In genomic region chr1:165634154-165634921, GRCh38 we compare ENCODE assay signal across 15 cellular contexts. TPM values are rescaled to one million over a fixed set of nuclear protein-coding genes. Genes with fewer than 3 reads are reported as not detected.
DNase-seq lines count a peak whose midpoint lies in the region; ATAC-seq and TF ChIP-seq lines count a peak whose summit lies in the region.
"Had no signal": no experiment of that assay in that cellular context is flagged by ENCODE, and none has a peak within 500 bp of the region (broad histone marks: within the 10 kb centered on the region; RNA-seq: fewer than 3 reads in every experiment).

No MANE protein-coding gene starts in this region.

- H3K9me3 ChIP-seq in HEK293 (ENCODE audit: control insufficient read depth, insufficient read depth, low read depth, low read length) (no peaks in the 10 kb centered on the region), colonic mucosa (no peaks in the 10 kb centered on the region)
- H3K9me3 ChIP-seq: esophagus muscularis mucosa, lower lobe of right lung, MG63 had no signal

- H3K36me3 Mint-ChIP-seq in osteocyte (ENCODE audit: unreplicated experiment), result peaks cover 10% of the 10 kb centered on the region
- peaks cover 9% of the 10 kb centered on the region for H3K36me3 Mint-ChIP-seq in activated CD4-positive, alpha-beta T cell treated with anti-CD3 and anti-CD28 coated beads for 36 hours (ENCODE audit: low read depth)

- CTCF ChIA-PET in HEK293 (lab: Yijun Ruan, JAX), result interaction anchor here (1.1 kb wide), 1 partner anchor 280 kb away, joined by 3 read pairs; no protein-coding TSS in a partner anchor
- CTCF ChIA-PET in activated CD4-positive, alpha-beta T cell treated with anti-CD3 and anti-CD28 coated beads for 36 hours (lab: Charles Lee), result no interaction called here

- H3K27me3 ChIP-seq in ACC112 (ENCODE audit: insufficient read depth, low read length) (no peaks in the 10 kb centered on the region), colonic mucosa (no peaks in the 10 kb centered on the region)
- H3K27me3 ChIP-seq: esophagus muscularis mucosa, MG63 had no signal

- intact Hi-C loops in colonic mucosa (cut with DNase I), result loop anchor here (10.0 kb wide), 1 partner anchor 130 kb away; the partner anchor contains the start of gene TMCO1
- intact Hi-C loops in activated CD4-positive, alpha-beta T cell treated with anti-CD3 and anti-CD28 coated beads for 36 hours (cut with DNase I, micrococcal nuclease), result loop anchor here (5.0 to 10.0 kb wide), 6 partner anchors 133 to 1880 kb away; partner anchors contain the start of genes CD247 (in 1 of the 2), POGK (in 1 of the 2), POU2F1 (in 1 of the 2) and TADA1 (in 1 of the 2)

- peaks cover 51% of the 10 kb centered on the region for H3K4me1 ChIP-seq in ACC112 (ENCODE audit: control insufficient read depth, insufficient read depth, low read length, unreplicated experiment)
- peaks cover 5% of the 10 kb centered on the region for H3K4me1 ChIP-seq in HEK293 (ENCODE audit: control insufficient read depth, insufficient read depth, low read length)
- H3K4me1 ChIP-seq in colonic mucosa, result peaks cover 8% of the 10 kb centered on the region

- no peak overlapping the region for H3K4me3 Mint-ChIP-seq in osteocyte (ENCODE audit: unreplicated experiment)
- no peak overlapping the region for H3K4me3 Mint-ChIP-seq in activated CD4-positive, alpha-beta T cell treated with anti-CD3 and anti-CD28 coated beads for 36 hours
- H3K4me3 Mint-ChIP-seq: dendritic cell treated with granulocyte-macrophage colony-stimulating factor and Interleukin-4, amounts not matched to agents 40 ng/mL and 50 ng/mL, for 4 days had no signal

- peaks cover 5% of the 10 kb centered on the region for H3K27me3 Mint-ChIP-seq in osteocyte (ENCODE audit: unreplicated experiment)
- H3K27me3 Mint-ChIP-seq in activated CD4-positive, alpha-beta T cell treated with anti-CD3 and anti-CD28 coated beads for 36 hours, result no peaks in the 10 kb centered on the region
- H3K27me3 Mint-ChIP-seq: dendritic cell treated with granulocyte-macrophage colony-stimulating factor and Interleukin-4, amounts not matched to agents 40 ng/mL and 50 ng/mL, for 4 days had no signal

- no peaks in the 10 kb centered on the region for H3K9me3 Mint-ChIP-seq in osteocyte (ENCODE audit: unreplicated experiment)
- no peaks in the 10 kb centered on the region for H3K9me3 Mint-ChIP-seq in activated CD4-positive, alpha-beta T cell treated with anti-CD3 and anti-CD28 coated beads for 36 hours (ENCODE audit: low read depth)
- H3K9me3 Mint-ChIP-seq: dendritic cell treated with granulocyte-macrophage colony-stimulating factor and Interleukin-4, amounts not matched to agents 40 ng/mL and 50 ng/mL, for 4 days had no signal

- H3K27ac ChIP-seq in ACC112 (ENCODE audit: low read depth, low read length) (no peak overlapping the region), HEK293 (ENCODE audit: extremely low read depth, low read depth, low read length) (no peak overlapping the region), colonic mucosa (peak overlapping the region; percentile 12)
- H3K27ac ChIP-seq: lower lobe of right lung had no signal

- peak overlapping the region in 1 of 2 donors; percentile 48 for H3K9ac ChIP-seq in colonic mucosa (ENCODE audit: low read depth in 2 of 2, low read length in 2 of 2)

- H3K36me3 ChIP-seq in ACC112 (ENCODE audit: insufficient read depth, low read length) (no peaks in the 10 kb centered on the region), HEK293 (ENCODE audit: control insufficient read depth in 2 of 2, insufficient read depth in 1 of 2, low read length in 2 of 2) (peaks cover 0 to 8% of the 10 kb centered on the region in 2 experiments; a peak in 2 of 3 replicates), colonic mucosa (no peaks in the 10 kb centered on the region)
- H3K36me3 ChIP-seq: MG63 had no signal

- TF ChIP-seq CTCF in HEK293 (tag by site-specific recombination; IDR thresholded peaks at IDR 0.05) (no peak), colonic mucosa (IDR thresholded peaks at IDR 0.05) (no peak), osteocyte (IDR thresholded peaks at IDR 0.05) (no peak)

- peak overlapping the region; percentile 42 for H3K27ac Mint-ChIP-seq in osteocyte (ENCODE audit: unreplicated experiment)
- no peak overlapping the region for H3K27ac Mint-ChIP-seq in activated CD4-positive, alpha-beta T cell treated with anti-CD3 and anti-CD28 coated beads for 36 hours
- H3K27ac Mint-ChIP-seq: dendritic cell treated with granulocyte-macrophage colony-stimulating factor and Interleukin-4, amounts not matched to agents 40 ng/mL and 50 ng/mL, for 4 days had no signal

- peaks cover 46% of the 10 kb centered on the region for H3K79me2 ChIP-seq in ACC112 (ENCODE audit: control insufficient read depth, insufficient read depth, low read length, unreplicated experiment)

- ATAC-seq in GM21717 (IDR thresholded peaks at IDR 0.05; ENCODE audit: unreplicated experiment) (no peak), GM18520 (IDR thresholded peaks at IDR 0.05; ENCODE audit: unreplicated experiment) (no peak)
- no peak for ATAC-seq in activated CD4-positive, alpha-beta T cell treated with anti-CD3 and anti-CD28 coated beads for 36 hours
- ATAC-seq: lower lobe of right lung had no signal

- POLR2A ChIA-PET in HEK293 (lab: Yijun Ruan, JAX), result no interaction called here
- POLR2A ChIA-PET in activated CD4-positive, alpha-beta T cell treated with anti-CD3 and anti-CD28 coated beads for 36 hours (lab: Charles Lee), result interaction anchor here (0.5 to 1.3 kb wide), 2 partner anchors 63 to 195 kb away, joined by 3 read pairs; partner anchors contain the start of gene ALDH9A1

- DNase-seq in colonic mucosa (no peak), osteocyte (ENCODE audit: extremely low spot score, unreplicated experiment) (no peak), RPMI8226 (no peak)
- no peak for DNase-seq in activated CD4-positive, alpha-beta T cell treated with anti-CD3 and anti-CD28 coated beads for 36 hours
- DNase-seq: activated CD4-positive, alpha-beta T cell treated with anti-CD3 and anti-CD28 coated beads for 48 hours; DMS79 treated with DMSO at 0.1 percent for 48 hours; lower lobe of right lung; MG63; NCI-H2081 had no signal

- H3K4me1 Mint-ChIP-seq in osteocyte (ENCODE audit: unreplicated experiment), result peaks cover 37% of the 10 kb centered on the region
- H3K4me1 Mint-ChIP-seq in activated CD4-positive, alpha-beta T cell treated with anti-CD3 and anti-CD28 coated beads for 36 hours, result peaks cover 24% of the 10 kb centered on the region

- H3K4me3 ChIP-seq in ACC112 (ENCODE audit: low read depth, low read length) (peak overlapping the region; percentile 46; the same call in 1 of the 2 replicates), HEK293 (ENCODE audit: low read depth, low read length) (no peak overlapping the region), colonic mucosa (no peak overlapping the region)
- H3K4me3 ChIP-seq: MG63 had no signal

- H2AFZ ChIP-seq in ACC112 (ENCODE audit: low read length, unreplicated experiment), result no peak overlapping the region

TF ChIP-seq in HEK293, 187 proteins besides CTCF, POLR2A, EP300 and RAD21:
- TF ChIP-seq ZNF768 (tag by site-specific recombination; IDR thresholded peaks at IDR 0.05), result peak; percentile 91
- 0 out of 2 replicates have a peak, but pooled peaks have one; percentile 39 for TF ChIP-seq ZSCAN23 (tag by site-specific recombination; IDR thresholded peaks at IDR 0.05)
- TF ChIP-seq PRDM10 (tag by site-specific recombination; IDR thresholded peaks at IDR 0.05), result 0 out of 2 replicates have a peak, but pooled peaks have one; percentile 27
- TF ChIP-seq ZNF596 (tag by site-specific recombination; IDR thresholded peaks at IDR 0.05), result 0 out of 2 replicates have a peak, but pooled peaks have one; percentile 44
- TF ChIP-seq OVOL3 (tag by site-specific recombination; IDR thresholded peaks at IDR 0.05), result no peak

RNA-seq across cellular contexts. Expression of gene MGST3, which starts 3.3 kb away (rescaled TPM):
- total RNA-seq in colonic mucosa (100 to 1,000 TPM; 338 to 410 TPM), osteocyte (130 and 139 TPM in 2 replicates)
- 10 to 100 TPM; 49.1 to 52.1 TPM for total RNA-seq in activated CD4-positive, alpha-beta T cell treated with anti-CD3 and anti-CD28 coated beads for 36 hours
